In the genomic region with DNA sequence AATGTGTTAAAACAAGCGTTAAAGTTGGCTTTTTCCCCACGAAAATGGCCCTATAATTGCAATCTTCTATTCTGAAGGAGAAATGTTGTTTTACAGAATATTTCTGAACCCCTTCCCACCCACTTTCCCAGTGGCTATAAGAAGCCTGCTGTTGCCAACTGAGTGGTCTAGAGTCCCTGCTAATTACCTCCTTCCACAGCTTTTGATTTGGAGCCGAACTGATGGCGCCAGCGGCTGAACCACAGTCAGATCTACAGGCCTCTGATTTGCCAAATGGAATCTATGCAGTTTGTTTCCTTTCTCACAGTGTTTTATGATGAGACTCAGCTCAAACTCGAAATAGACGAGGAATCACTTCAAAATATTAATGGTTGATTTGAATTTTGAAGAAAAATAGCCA, we compare ENCODE assay signal across 17 cellular contexts.
DNase-seq lines count a peak whose midpoint lies in the region; ATAC-seq and TF ChIP-seq lines count a peak whose summit lies in the region.
"Had no signal": no experiment of that assay in that cellular context is flagged by ENCODE, and none has a peak within 500 bp of the region (broad histone marks: within the 10 kb centered on the region; RNA-seq: fewer than 3 reads in every experiment).

No MANE protein-coding gene starts in this region.

- H3K27ac ChIP-seq in SJCRH30, result peak overlapping the region; percentile 92
- H3K27ac ChIP-seq in smooth muscle cell (ENCODE audit: low read depth), result peak overlapping the region; percentile 99
- H3K27ac ChIP-seq in neuronal stem cell (replicated peaks; ENCODE audit: low read length), result no peak overlapping the region
- H3K27ac ChIP-seq: parathyroid adenoma had no signal

- H3K36me3 ChIP-seq in SJCRH30 (no peaks in the 10 kb centered on the region), smooth muscle cell (ENCODE audit: low read depth) (peaks cover 5% of the 10 kb centered on the region), neuronal stem cell (replicated peaks in 1 of 2; ENCODE audit: control insufficient read depth in 2 of 2, insufficient read depth in 2 of 2, low read length in 2 of 2) (no peaks in the 10 kb centered on the region)

- H3K36me3 Mint-ChIP-seq in HFFc6 (ENCODE audit: low read depth), result peaks cover 18% of the 10 kb centered on the region

- H3K9me3 Mint-ChIP-seq in HFFc6, result peaks cover 16% of the 10 kb centered on the region

- H3K79me1 ChIP-seq in neuronal stem cell (ENCODE audit: low read depth, low read length), result no peaks in the 10 kb centered on the region

- H3K4me3 Mint-ChIP-seq in HFFc6, result peak overlapping the region; percentile 84
- H3K4me3 Mint-ChIP-seq: CD4-positive, CD25-positive, alpha-beta regulatory T cell; WTC11 had no signal

- H4K20me1 ChIP-seq in smooth muscle cell (ENCODE audit: low read depth), result no peaks in the 10 kb centered on the region

- H2AFZ ChIP-seq in smooth muscle cell (ENCODE audit: low read depth), result peak overlapping the region; percentile 67
- no peak overlapping the region for H2AFZ ChIP-seq in neuronal stem cell (ENCODE audit: low read length)
- H2AFZ ChIP-seq: parathyroid adenoma had no signal

- H3K4me1 Mint-ChIP-seq in HFFc6 (ENCODE audit: low read depth), result peaks cover 34% of the 10 kb centered on the region

- DNase-seq in HFFc6 (no peak), SJCRH30 (no peak), left ventricle myocardium superior (peak; percentile 18), smooth muscle cell (lab: John Stamatoyannopoulos, UW; ENCODE audit: unreplicated experiment) (no peak), neuronal stem cell (ENCODE audit: low spot score) (no peak)
- DNase-seq: activated T-cell treated with anti-CD3 and anti-CD28 coated beads, Interleukin-2, amount 50 U/mL, for 1 hour; CD4-positive, CD25-positive, alpha-beta regulatory T cell; GF-D8; glutamatergic neuron; NCI-H1417 treated with DMSO at 0.1 percent for 48 hours; NCI-H526 treated with DMSO at 0.1 percent for 48 hours; stimulated activated naive CD8-positive, alpha-beta T cell treated with anti-CD3 and anti-CD28 coated beads, Interleukin-15, Interleukin-2, amounts not matched to agents 100 U/mL and 50 U/mL, for 24 hours had no signal

- H3K27me3 ChIP-seq in SJCRH30 (no peaks in the 10 kb centered on the region), smooth muscle cell (ENCODE audit: low read depth) (no peaks in the 10 kb centered on the region), neuronal stem cell (ENCODE audit: control insufficient read depth in 3 of 3, insufficient read depth in 3 of 3, low read depth in 1 of 3, low read length in 3 of 3) (no peaks in the 10 kb centered on the region)

- no peak for ATAC-seq in left ventricle myocardium superior
- no peak for ATAC-seq in GM18907 (IDR thresholded peaks at IDR 0.05; ENCODE audit: unreplicated experiment)
- ATAC-seq in HG03378 (IDR thresholded peaks at IDR 0.05; ENCODE audit: unreplicated experiment), result no peak
- ATAC-seq in HG02884 (IDR thresholded peaks at IDR 0.05; ENCODE audit: unreplicated experiment), result no peak
- ATAC-seq: WTC11 had no signal

- H2BK5ac ChIP-seq in neuronal stem cell (ENCODE audit: low read length), result no peak overlapping the region

- peaks cover 30% of the 10 kb centered on the region for H3F3A ChIP-seq in smooth muscle cell (ENCODE audit: low read depth)

- H3K27me3 Mint-ChIP-seq in HFFc6 (ENCODE audit: insufficient read depth), result peaks cover 1% of the 10 kb centered on the region; the same call in 1 of the 2 replicates
- H3K27me3 Mint-ChIP-seq: CD4-positive, CD25-positive, alpha-beta regulatory T cell had no signal

- peaks cover 19% of the 10 kb centered on the region for H3K4me1 ChIP-seq in SJCRH30
- H3K4me1 ChIP-seq in smooth muscle cell (ENCODE audit: low read depth), result peaks cover 26% of the 10 kb centered on the region
- H3K4me1 ChIP-seq in neuronal stem cell (ENCODE audit: control insufficient read depth in 2 of 2, insufficient read depth in 1 of 2, low read depth in 1 of 2, low read length in 2 of 2), result peaks cover 0 to 5% of the 10 kb centered on the region in 2 donors
- H3K4me1 ChIP-seq: parathyroid adenoma had no signal

- H2BK15ac ChIP-seq in neuronal stem cell (ENCODE audit: low read length), result no peak overlapping the region

- peaks cover 8% of the 10 kb centered on the region for H3K9me3 ChIP-seq in SJCRH30 (replicated peaks)
- no peaks in the 10 kb centered on the region for H3K9me3 ChIP-seq in smooth muscle cell (replicated peaks; ENCODE audit: low read depth)
- H3K9me3 ChIP-seq in neuronal stem cell (replicated peaks in 1 of 2; ENCODE audit: control insufficient read depth in 2 of 2, insufficient read depth in 1 of 2, low read depth in 1 of 2, low read length in 2 of 2), result peaks cover 0 to 11% of the 10 kb centered on the region in 2 donors

- no peak overlapping the region for H3K4ac ChIP-seq in neuronal stem cell (ENCODE audit: low read length)

- WGBS in smooth muscle cell (ENCODE audit: low lambda C conversion rate), result 72% methylated on average over 7 of the region's 7 CpGs
- no CpG with 5 or more reads among the region's 7 CpGs for WGBS in neuronal stem cell (ENCODE audit: extremely low coverage in 2 of 2, insufficient read length in 2 of 2, insufficient replicate concordance in 1 of 2), 2 donors

- H3K4me3 ChIP-seq in SJCRH30 (no peak overlapping the region), smooth muscle cell (no peak overlapping the region), neuronal stem cell (ENCODE audit: low read length in 2 of 2) (no peak overlapping the region)

- H4K8ac ChIP-seq in neuronal stem cell (ENCODE audit: low read depth, low read length), result no peak overlapping the region

- no peak for TF ChIP-seq CTCF in HFFc6 (IDR thresholded peaks at IDR 0.05)
- no peak for TF ChIP-seq CTCF in smooth muscle cell (IDR thresholded peaks at IDR 0.05; ENCODE audit: borderline replicate concordance, insufficient read depth, poor library complexity, severe bottlenecking)

- H3K9ac ChIP-seq in smooth muscle cell (ENCODE audit: low read depth), result peak overlapping the region; percentile 89
- no peak overlapping the region for H3K9ac ChIP-seq in neuronal stem cell (ENCODE audit: low read depth, low read length, poor library complexity)
- H3K9ac ChIP-seq: parathyroid adenoma had no signal

- no peak overlapping the region for H4K91ac ChIP-seq in neuronal stem cell (ENCODE audit: low read depth, low read length, poor library complexity)

- H3K27ac Mint-ChIP-seq in HFFc6, result peak overlapping the region; percentile 96
- H3K27ac Mint-ChIP-seq: WTC11 had no signal

- H3K4me2 ChIP-seq in smooth muscle cell, result peak overlapping the region; percentile 83
- H3K4me2 ChIP-seq in neuronal stem cell (ENCODE audit: insufficient read depth, low read length, poor library complexity, severe bottlenecking), result no peak overlapping the region

- H3K18ac ChIP-seq in neuronal stem cell (ENCODE audit: low read length), result no peak overlapping the region

- H2BK120ac ChIP-seq in neuronal stem cell (ENCODE audit: low read depth, low read length), result no peak overlapping the region

- no peak overlapping the region for H2AK5ac ChIP-seq in neuronal stem cell (ENCODE audit: low read depth, low read length)

- H3K14ac ChIP-seq in neuronal stem cell (ENCODE audit: low read length), result no peak overlapping the region

- H3K79me2 ChIP-seq in smooth muscle cell (ENCODE audit: low read depth), result peaks cover 7% of the 10 kb centered on the region
- H3K79me2 ChIP-seq: parathyroid adenoma had no signal

- intact Hi-C loops in left ventricle myocardium superior (cut with micrococcal nuclease), result no loop called here

- H2BK12ac ChIP-seq in neuronal stem cell (ENCODE audit: low read length), result no peak overlapping the region

- no peak overlapping the region for H3K23ac ChIP-seq in neuronal stem cell (ENCODE audit: low read depth, low read length, poor library complexity)
